Comparison of ENCODE assay signal across 2 cellular contexts in genomic region chrX:15529165-15529564, GRCh38.
TF ChIP-seq lines count a peak whose summit lies in the region.

No MANE protein-coding gene starts in this region.

TF ChIP-seq in A549, 52 proteins besides CTCF, POLR2A, EP300 and RAD21:
- no peak for TF ChIP-seq HEYL (CRISPR knock-in tag; IDR thresholded peaks at IDR 0.05)
- TF ChIP-seq, protein P1, sequence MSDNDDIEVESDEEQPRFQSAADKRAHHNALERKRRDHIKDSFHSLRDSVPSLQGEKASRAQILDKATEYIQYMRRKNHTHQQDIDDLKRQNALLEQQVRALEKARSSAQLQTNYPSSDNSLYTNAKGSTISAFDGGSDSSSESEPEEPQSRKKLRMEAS (IDR thresholded peaks at IDR 0.05) = no peak
- TF ChIP-seq HDAC2 (IDR thresholded peaks at IDR 0.05) = no peak
- TF ChIP-seq MYC (IDR thresholded peaks at IDR 0.05; ENCODE audit: borderline replicate concordance, low read length) = no peak
- no peak for TF ChIP-seq RFX5 (IDR thresholded peaks at IDR 0.05)
- no peak for TF ChIP-seq KDM1A (IDR thresholded peaks at IDR 0.05; ENCODE audit: low read depth)
- no peak for TF ChIP-seq JUNB (IDR thresholded peaks at IDR 0.05)
- no peak for TF ChIP-seq BCL3 (IDR thresholded peaks at IDR 0.05)
- no peak for TF ChIP-seq REST (IDR thresholded peaks at IDR 0.05)
- TF ChIP-seq EHMT2 (IDR thresholded peaks at IDR 0.05; ENCODE audit: low read depth) = no peak
- no peak for TF ChIP-seq RARB (CRISPR knock-in tag; IDR thresholded peaks at IDR 0.05)
- no peak for TF ChIP-seq ZSCAN20 (CRISPR knock-in tag; IDR thresholded peaks at IDR 0.05)
- no peak for TF ChIP-seq RCOR1 (IDR thresholded peaks at IDR 0.05; ENCODE audit: low read depth, low read length)
- no peak for TF ChIP-seq TFCP2L1 (CRISPR knock-in tag; IDR thresholded peaks at IDR 0.05)
- TF ChIP-seq CEBPB (IDR thresholded peaks at IDR 0.05) = no peak
- no peak for TF ChIP-seq EHF (CRISPR knock-in tag; IDR thresholded peaks at IDR 0.05)
- no peak for TF ChIP-seq ZNF302 (CRISPR knock-in tag; IDR thresholded peaks at IDR 0.05)
- no peak for TF ChIP-seq PBX3 (IDR thresholded peaks at IDR 0.05)

TF ChIP-seq in K562, 482 proteins besides CTCF, POLR2A, EP300 and RAD21:
- TF ChIP-seq CBFA2T3 (IDR thresholded peaks at IDR 0.05) (no peak), MTA2 (IDR thresholded peaks at IDR 0.05; ENCODE audit: low read depth) (no peak), ESRRA (IDR thresholded peaks at IDR 0.05; ENCODE audit: borderline replicate concordance, low read depth) (peak; percentile 58; the same call in 1 of the 2 replicates), EGR1 (conservative IDR thresholded peaks at IDR 0.05) (peak; percentile 15; the same call in 1 of the 2 replicates)
- TF ChIP-seq, protein P2, sequence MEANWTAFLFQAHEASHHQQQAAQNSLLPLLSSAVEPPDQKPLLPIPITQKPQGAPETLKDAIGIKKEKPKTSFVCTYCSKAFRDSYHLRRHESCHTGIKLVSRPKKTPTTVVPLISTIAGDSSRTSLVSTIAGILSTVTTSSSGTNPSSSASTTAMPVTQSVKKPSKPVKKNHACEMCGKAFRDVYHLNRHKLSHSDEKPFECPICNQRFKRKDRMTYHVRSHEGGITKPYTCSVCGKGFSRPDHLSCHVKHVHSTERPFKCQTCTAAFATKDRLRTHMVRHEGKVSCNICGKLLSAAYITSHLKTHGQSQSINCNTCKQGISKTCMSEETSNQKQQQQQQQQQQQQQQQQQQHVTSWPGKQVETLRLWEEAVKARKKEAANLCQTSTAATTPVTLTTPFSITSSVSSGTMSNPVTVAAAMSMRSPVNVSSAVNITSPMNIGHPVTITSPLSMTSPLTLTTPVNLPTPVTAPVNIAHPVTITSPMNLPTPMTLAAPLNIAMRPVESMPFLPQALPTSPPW (CRISPR knock-in tag; IDR thresholded peaks at IDR 0.05) = peak; percentile 42; the same call in 1 of the 2 replicates
